9 cellular contexts compared by ENCODE assay signal in the genomic region with DNA sequence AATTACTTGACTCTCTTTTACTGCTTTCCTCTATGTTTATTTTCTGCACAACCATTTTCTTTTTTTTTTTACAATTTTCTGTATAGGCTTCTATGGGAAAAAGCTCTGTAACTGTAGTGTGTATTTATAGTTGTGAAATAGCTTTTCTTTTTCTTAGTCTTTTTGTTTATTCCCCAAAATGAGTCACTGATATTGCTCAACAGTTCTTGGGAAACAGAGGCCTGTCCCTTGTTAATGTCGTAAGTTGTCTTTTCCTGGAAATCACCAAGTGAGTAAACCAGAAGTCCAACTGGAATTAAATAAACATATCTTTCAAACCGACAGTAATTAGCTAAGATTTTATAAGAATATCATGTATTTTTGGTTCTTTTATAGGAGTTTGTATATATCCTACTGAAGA.
A peak's percentile ranks its signal among the peaks of the same experiment; 100 is the strongest.
DNase-seq lines count a peak whose midpoint lies in the region; ATAC-seq and TF ChIP-seq lines count a peak whose summit lies in the region.
"Had no signal": no experiment of that assay in that cellular context is flagged by ENCODE, and none has a peak within 500 bp of the region (broad histone marks: within the 10 kb centered on the region; RNA-seq: fewer than 3 reads in every experiment).

No MANE protein-coding gene starts in this region.

- TF ChIP-seq CTCF in cardiac fibroblast (IDR thresholded peaks at IDR 0.05; ENCODE audit: low read depth, low read length) (no peak), liver (IDR thresholded peaks at IDR 0.05; ENCODE audit: low read depth, low read length, missing input control) (no peak), vagina (IDR thresholded peaks at IDR 0.05) (no peak)

- peak; percentile 85 for ATAC-seq in Right ventricle myocardium inferior

- TF ChIP-seq POLR2A in vagina (IDR thresholded peaks at IDR 0.05) = no peak

- intact Hi-C loops in Right ventricle myocardium inferior (cut with DNase I) = no loop called here
- intact Hi-C loops in cardiac septum (cut with DNase I) = loop anchor here (5.0 kb wide), 1 partner anchor 77 kb away; no protein-coding TSS in a partner anchor
- intact Hi-C loops in vagina (cut with DNase I) = no loop called here

- DNase-seq in Right ventricle myocardium inferior (ENCODE audit: missing footprints) (no peak), cardiac septum (ENCODE audit: low spot score) (no peak), cardiac fibroblast (ENCODE audit: low read depth in 2 of 2) (peak; percentile 97 to 99), vagina (ENCODE audit: extremely low spot score in 2 of 2) (no peak), NCI-H748 treated with DMSO at 0.1 percent for 48 hours (lab: John Stamatoyannopoulos, UW) (no peak), NCI-H187 (lab: John Stamatoyannopoulos, UW) (no peak)
- DNase-seq in activated T-cell treated with anti-CD3 and anti-CD28 coated beads, Interleukin-2, amount 50 U/mL, for 48 hours = no peak
- DNase-seq: dorsolateral prefrontal cortex had no signal

- no peak overlapping the region for H3K4me3 ChIP-seq in cardiac fibroblast (replicated peaks in 1 of 2; ENCODE audit: low read depth in 2 of 2, low read length in 2 of 2)
- no peak overlapping the region for H3K4me3 ChIP-seq in liver (ENCODE audit: low read depth in 1 of 3, low read length in 3 of 3)
- H3K4me3 ChIP-seq in vagina = no peak overlapping the region
- H3K4me3 ChIP-seq: dorsolateral prefrontal cortex had no signal

- peaks cover 0 to 6% (median under 1%) of the 10 kb centered on the region in 4 donors for H3K4me1 ChIP-seq in liver (ENCODE audit: control insufficient read depth in 4 of 4, insufficient read depth in 4 of 4, low read length in 3 of 4)
- no peaks in the 10 kb centered on the region for H3K4me1 ChIP-seq in vagina

- H3K9ac ChIP-seq in liver (ENCODE audit: low read depth in 1 of 2, low read length in 2 of 2) = no peak overlapping the region

- H3K36me3 ChIP-seq in liver (ENCODE audit: control insufficient read depth in 4 of 4, insufficient read depth in 3 of 4, low read depth in 1 of 4, low read length in 3 of 4) (no peaks in the 10 kb centered on the region), vagina (no peaks in the 10 kb centered on the region)

- H3K27me3 ChIP-seq in liver (ENCODE audit: control insufficient read depth in 4 of 4, insufficient read depth in 4 of 4, low read length in 3 of 4) = no peaks in the 10 kb centered on the region
- no peaks in the 10 kb centered on the region for H3K27me3 ChIP-seq in vagina
- H3K27me3 ChIP-seq: dorsolateral prefrontal cortex had no signal

- TF ChIP-seq RAD21 in liver (IDR thresholded peaks at IDR 0.05) = peak; percentile 19 to 42

- H3K27ac ChIP-seq in liver (ENCODE audit: low read depth in 1 of 2, low read length in 2 of 2) (no peak overlapping the region), vagina (peak overlapping the region; percentile 25)

- 14% methylated on average over 2 of the region's 2 CpGs for WGBS in liver

- H3K9me3 ChIP-seq in liver (ENCODE audit: control insufficient read depth in 4 of 4, low read length in 3 of 4) = no peaks in the 10 kb centered on the region
- no peaks in the 10 kb centered on the region for H3K9me3 ChIP-seq in vagina

TF ChIP-seq in liver, 16 proteins besides CTCF, POLR2A, EP300 and RAD21:
- TF ChIP-seq FOXA2 (IDR thresholded peaks at IDR 0.05) (peak; percentile 60), HNF4G (IDR thresholded peaks at IDR 0.05) (no peak), NR2F2 (IDR thresholded peaks at IDR 0.05) (peak; percentile 16), JUND (IDR thresholded peaks at IDR 0.05) (peak; percentile 99), EGR1 (IDR thresholded peaks at IDR 0.05; ENCODE audit: low read depth in 2 of 2) (peak in 1 of 2 donors; percentile 76), TAF1 (conservative IDR thresholded peaks at IDR 0.05) (no peak), HNF4A (conservative IDR thresholded peaks at IDR 0.05) (peak; percentile 64 to 86), GABPA (IDR thresholded peaks at IDR 0.05 in 1 of 2, conservative IDR thresholded peaks at IDR 0.05 in 1 of 2) (peak in 1 of 2 donors; percentile 14), SP1 (IDR thresholded peaks at IDR 0.05) (peak; percentile 38), FOXA1 (IDR thresholded peaks at IDR 0.05) (peak; percentile 51), YY1 (IDR thresholded peaks at IDR 0.05) (peak; percentile 50), RXRA (IDR thresholded peaks at IDR 0.05) (peak in 1 of 2 donors; percentile 79)
- TF ChIP-seq, protein P1, sequence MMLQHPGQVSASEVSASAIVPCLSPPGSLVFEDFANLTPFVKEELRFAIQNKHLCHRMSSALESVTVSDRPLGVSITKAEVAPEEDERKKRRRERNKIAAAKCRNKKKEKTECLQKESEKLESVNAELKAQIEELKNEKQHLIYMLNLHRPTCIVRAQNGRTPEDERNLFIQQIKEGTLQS (IDR thresholded peaks at IDR 0.05) = peak; percentile 95
- TF ChIP-seq, protein P2, sequence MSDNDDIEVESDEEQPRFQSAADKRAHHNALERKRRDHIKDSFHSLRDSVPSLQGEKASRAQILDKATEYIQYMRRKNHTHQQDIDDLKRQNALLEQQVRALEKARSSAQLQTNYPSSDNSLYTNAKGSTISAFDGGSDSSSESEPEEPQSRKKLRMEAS (IDR thresholded peaks at IDR 0.05) = peak; percentile 87
- TF ChIP-seq, protein P3, sequence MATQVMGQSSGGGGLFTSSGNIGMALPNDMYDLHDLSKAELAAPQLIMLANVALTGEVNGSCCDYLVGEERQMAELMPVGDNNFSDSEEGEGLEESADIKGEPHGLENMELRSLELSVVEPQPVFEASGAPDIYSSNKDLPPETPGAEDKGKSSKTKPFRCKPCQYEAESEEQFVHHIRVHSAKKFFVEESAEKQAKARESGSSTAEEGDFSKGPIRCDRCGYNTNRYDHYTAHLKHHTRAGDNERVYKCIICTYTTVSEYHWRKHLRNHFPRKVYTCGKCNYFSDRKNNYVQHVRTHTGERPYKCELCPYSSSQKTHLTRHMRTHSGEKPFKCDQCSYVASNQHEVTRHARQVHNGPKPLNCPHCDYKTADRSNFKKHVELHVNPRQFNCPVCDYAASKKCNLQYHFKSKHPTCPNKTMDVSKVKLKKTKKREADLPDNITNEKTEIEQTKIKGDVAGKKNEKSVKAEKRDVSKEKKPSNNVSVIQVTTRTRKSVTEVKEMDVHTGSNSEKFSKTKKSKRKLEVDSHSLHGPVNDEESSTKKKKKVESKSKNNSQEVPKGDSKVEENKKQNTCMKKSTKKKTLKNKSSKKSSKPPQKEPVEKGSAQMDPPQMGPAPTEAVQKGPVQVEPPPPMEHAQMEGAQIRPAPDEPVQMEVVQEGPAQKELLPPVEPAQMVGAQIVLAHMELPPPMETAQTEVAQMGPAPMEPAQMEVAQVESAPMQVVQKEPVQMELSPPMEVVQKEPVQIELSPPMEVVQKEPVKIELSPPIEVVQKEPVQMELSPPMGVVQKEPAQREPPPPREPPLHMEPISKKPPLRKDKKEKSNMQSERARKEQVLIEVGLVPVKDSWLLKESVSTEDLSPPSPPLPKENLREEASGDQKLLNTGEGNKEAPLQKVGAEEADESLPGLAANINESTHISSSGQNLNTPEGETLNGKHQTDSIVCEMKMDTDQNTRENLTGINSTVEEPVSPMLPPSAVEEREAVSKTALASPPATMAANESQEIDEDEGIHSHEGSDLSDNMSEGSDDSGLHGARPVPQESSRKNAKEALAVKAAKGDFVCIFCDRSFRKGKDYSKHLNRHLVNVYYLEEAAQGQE (IDR thresholded peaks at IDR 0.05) = no peak
- TF ChIP-seq, protein P4, sequence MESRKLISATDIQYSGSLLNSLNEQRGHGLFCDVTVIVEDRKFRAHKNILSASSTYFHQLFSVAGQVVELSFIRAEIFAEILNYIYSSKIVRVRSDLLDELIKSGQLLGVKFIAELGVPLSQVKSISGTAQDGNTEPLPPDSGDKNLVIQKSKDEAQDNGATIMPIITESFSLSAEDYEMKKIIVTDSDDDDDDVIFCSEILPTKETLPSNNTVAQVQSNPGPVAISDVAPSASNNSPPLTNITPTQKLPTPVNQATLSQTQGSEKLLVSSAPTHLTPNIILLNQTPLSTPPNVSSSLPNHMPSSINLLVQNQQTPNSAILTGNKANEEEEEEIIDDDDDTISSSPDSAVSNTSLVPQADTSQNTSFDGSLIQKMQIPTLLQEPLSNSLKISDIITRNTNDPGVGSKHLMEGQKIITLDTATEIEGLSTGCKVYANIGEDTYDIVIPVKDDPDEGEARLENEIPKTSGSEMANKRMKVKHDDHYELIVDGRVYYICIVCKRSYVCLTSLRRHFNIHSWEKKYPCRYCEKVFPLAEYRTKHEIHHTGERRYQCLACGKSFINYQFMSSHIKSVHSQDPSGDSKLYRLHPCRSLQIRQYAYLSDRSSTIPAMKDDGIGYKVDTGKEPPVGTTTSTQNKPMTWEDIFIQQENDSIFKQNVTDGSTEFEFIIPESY (IDR thresholded peaks at IDR 0.05) = peak; percentile 63

Comparison
In these comparisons a context has a peak if more than half of its experiments do, and no peak if none do; other contexts are left out.
1. DNase-seq: peak in cardiac fibroblast (2 of 2); none in Right ventricle myocardium inferior (single experiment), cardiac septum (single experiment), vagina (0 of 2), NCI-H748 treated with DMSO at 0.1 percent for 48 hours (single experiment), activated T-cell treated with anti-CD3 and anti-CD28 coated beads, Interleukin-2, amount 50 U/mL, for 48 hours (0 of 2) and NCI-H187 (0 of 2).